In the genomic region with DNA sequence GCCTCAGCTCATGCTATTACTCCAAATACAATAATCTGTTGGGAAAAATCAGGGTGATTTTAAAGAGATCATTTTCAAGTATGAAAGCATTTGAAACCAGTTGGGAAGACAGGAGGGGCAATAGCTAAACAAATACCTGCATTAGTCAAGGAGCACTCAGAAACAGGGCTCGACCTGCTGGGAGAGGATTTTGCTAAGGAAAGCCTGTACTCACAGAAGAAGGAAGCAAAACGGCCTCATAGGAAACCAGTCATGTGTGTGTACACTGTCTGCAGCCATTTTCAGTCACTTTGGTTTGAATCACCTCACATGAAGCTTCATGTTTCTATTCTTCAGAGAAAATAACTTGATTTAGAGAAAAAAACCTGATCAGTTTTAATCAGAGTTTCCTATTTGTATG, we compare ENCODE assay signal across 19 cellular contexts.
"Had no signal": no experiment of that assay in that cellular context is flagged by ENCODE, and none has a peak within 500 bp of the region (broad histone marks: within the 10 kb centered on the region; RNA-seq: fewer than 3 reads in every experiment).

No MANE protein-coding gene starts in this region.

- H3K27me3 ChIP-seq: esophagus squamous epithelium, gastroesophageal sphincter, pancreas, vagina had no signal

- H3K36me3 ChIP-seq: esophagus squamous epithelium, gastroesophageal sphincter, left ventricle myocardium inferior, lower lobe of right lung, pancreas, vagina had no signal

- H3K4me1 ChIP-seq: gastroesophageal sphincter, left ventricle myocardium inferior, pancreas, vagina had no signal

- H3K4me3 ChIP-seq: esophagus squamous epithelium, gastroesophageal sphincter, left ventricle myocardium inferior, lower lobe of right lung, pancreas, vagina had no signal

- FAIRE-seq: endometrium, pancreas, small intestine had no signal

- DNase-seq: cortex of kidney; effector memory CD4-positive, alpha-beta T cell; esophagus squamous epithelium; foreskin fibroblast; glutamatergic neuron; islet precursor cell; left ventricle myocardium inferior; lower lobe of right lung; occipital lobe; pancreas; right cardiac atrium; small intestine; stimulated activated CD4-positive, alpha-beta T cell treated with anti-CD3 and anti-CD28 coated beads, Interleukin-2, amount 100 ng/mL, for 48 hours; stimulated activated naive CD4-positive, alpha-beta T cell treated with Interleukin-2 at 50 U/mL for 16 hours had no signal

- H3K9me3 ChIP-seq: esophagus squamous epithelium, gastroesophageal sphincter, lower lobe of right lung, pancreas, vagina had no signal

- H3K27ac ChIP-seq: epithelial cell of prostate, esophagus squamous epithelium, gastroesophageal sphincter, left ventricle myocardium inferior, lower lobe of right lung, pancreas, vagina had no signal

- ATAC-seq: gastroesophageal sphincter; lower lobe of right lung; natural killer cell treated with Interleukin-12 subunit alpha and Interleukin-12 subunit beta and Interleukin-15 and Interleukin-18, amount 100 ng/mL, for 72 hours; pancreas; right cardiac atrium had no signal
